Comparison of ENCODE assay signal across 34 cellular contexts in the genomic region with DNA sequence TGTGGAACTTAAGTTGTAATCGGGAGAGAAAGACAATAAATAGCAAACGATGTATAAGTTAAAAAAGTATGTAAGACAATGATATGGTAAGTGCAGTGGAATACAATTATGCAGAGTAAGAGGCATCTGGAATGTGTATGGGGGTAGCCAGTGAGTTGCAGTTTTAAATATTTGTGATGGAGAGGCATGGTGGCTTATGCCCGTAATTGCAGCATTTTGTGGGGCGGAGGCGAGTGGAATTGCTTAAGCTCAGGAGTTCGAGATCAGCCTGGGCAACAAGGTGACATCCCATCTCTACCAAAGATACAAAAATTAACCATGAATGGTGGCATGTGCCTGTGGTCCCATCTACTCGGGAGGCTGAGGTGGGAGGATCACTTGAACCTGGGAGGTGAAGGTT.
"Had no signal": no experiment of that assay in that cellular context is flagged by ENCODE, and none has a peak within 500 bp of the region (broad histone marks: within the 10 kb centered on the region; RNA-seq: fewer than 3 reads in every experiment).

No MANE protein-coding gene starts in this region.

- H3K4me3 ChIP-seq: MG63 had no signal

- H3K9me3 ChIP-seq: MG63 had no signal

- DNase-seq: Karpas-422, Kasumi-1, MG63, MM.1S, MV-4-11, NCI-H1048, NCI-H1092, NCI-H1092 treated with DMSO at 0.1 percent for 48 hours, NCI-H1105, NCI-H1105 treated with DMSO at 0.1 percent for 48 hours, NCI-H1417, NCI-H1417 treated with DMSO at 0.1 percent for 48 hours, NCI-H1436, NCI-H1436 treated with DMSO at 0.1 percent for 48 hours, NCI-H146, NCI-H1694, NCI-H1694 treated with DMSO at 0.1 percent for 48 hours, NCI-H187, NCI-H187 treated with DMSO at 0.1 percent for 48 hours, NCI-H1930, NCI-H2029, NCI-H2029 treated with DMSO at 0.1 percent for 48 hours, NCI-H2081, NCI-H2081 treated with DMSO at 0.1 percent for 48 hours, NCI-H2107, NCI-H2171, NCI-H2171 treated with DMSO at 0.1 percent for 48 hours, NCI-H2227 treated with DMSO at 0.1 percent for 48 hours, NCI-H226, NCI-H345, NCI-H446, NCI-H446 treated with DMSO at 0.1 percent for 48 hours, NCI-H510A, NCI-H510A treated with DMSO at 0.1 percent for 48 hours had no signal

- H3K27me3 ChIP-seq: MG63 had no signal

- H3K36me3 ChIP-seq: MG63 had no signal
